ENCODE assay signal across 1 cellular context in genomic region chr4:68271851-68272756, GRCh38.
TF ChIP-seq lines count a peak whose summit lies in the region.

No MANE protein-coding gene starts in this region.

TF ChIP-seq in HCT116, 20 proteins besides CTCF, POLR2A, EP300 and RAD21 (continued from another document):
- TF ChIP-seq, protein P1, sequence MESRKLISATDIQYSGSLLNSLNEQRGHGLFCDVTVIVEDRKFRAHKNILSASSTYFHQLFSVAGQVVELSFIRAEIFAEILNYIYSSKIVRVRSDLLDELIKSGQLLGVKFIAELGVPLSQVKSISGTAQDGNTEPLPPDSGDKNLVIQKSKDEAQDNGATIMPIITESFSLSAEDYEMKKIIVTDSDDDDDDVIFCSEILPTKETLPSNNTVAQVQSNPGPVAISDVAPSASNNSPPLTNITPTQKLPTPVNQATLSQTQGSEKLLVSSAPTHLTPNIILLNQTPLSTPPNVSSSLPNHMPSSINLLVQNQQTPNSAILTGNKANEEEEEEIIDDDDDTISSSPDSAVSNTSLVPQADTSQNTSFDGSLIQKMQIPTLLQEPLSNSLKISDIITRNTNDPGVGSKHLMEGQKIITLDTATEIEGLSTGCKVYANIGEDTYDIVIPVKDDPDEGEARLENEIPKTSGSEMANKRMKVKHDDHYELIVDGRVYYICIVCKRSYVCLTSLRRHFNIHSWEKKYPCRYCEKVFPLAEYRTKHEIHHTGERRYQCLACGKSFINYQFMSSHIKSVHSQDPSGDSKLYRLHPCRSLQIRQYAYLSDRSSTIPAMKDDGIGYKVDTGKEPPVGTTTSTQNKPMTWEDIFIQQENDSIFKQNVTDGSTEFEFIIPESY (IDR thresholded peaks at IDR 0.05; ENCODE audit: extremely low read depth, insufficient replicate concordance, low read length), result no peak
- TF ChIP-seq JUND (IDR thresholded peaks at IDR 0.05), result no peak
TF ChIP-seq in HCT116: peak in this region for 0.
